In the genomic region with DNA sequence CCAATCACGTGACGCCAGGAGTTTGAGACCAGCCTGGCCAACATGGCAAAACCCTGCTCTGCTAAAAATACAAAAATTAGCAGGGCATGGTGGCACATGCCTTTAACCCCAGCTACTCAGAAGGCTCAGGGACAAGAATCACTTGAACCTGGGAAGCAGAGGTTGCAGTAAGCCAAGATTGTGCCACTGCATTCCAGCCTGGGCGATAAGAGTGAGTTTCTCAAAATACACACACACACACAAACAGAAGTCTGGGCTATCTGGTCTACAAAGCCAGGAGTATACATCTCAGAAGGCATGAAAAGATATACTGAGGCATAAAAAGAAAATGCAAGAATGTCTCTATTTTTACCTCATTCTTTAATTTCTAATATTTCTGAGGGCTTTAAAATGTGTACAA, we compare ENCODE assay signal across 27 cellular contexts. TPM values are rescaled to one million over a fixed set of nuclear protein-coding genes. Genes with fewer than 3 reads are reported as not detected.
DNase-seq lines count a peak whose midpoint lies in the region; ATAC-seq, FAIRE-seq and TF ChIP-seq lines count a peak whose summit lies in the region.
"Had no signal": no experiment of that assay in that cellular context is flagged by ENCODE, and none has a peak within 500 bp of the region (broad histone marks: within the 10 kb centered on the region; RNA-seq: fewer than 3 reads in every experiment).

No MANE protein-coding gene starts in this region.

- H3K27me3 ChIP-seq in lower lobe of right lung (ENCODE audit: low read depth) (no peaks in the 10 kb centered on the region), upper lobe of right lung (no peaks in the 10 kb centered on the region)
- H3K27me3 ChIP-seq: adrenal gland, foreskin keratinocyte, vagina had no signal

- H3K9me3 ChIP-seq in lower lobe of right lung (no peaks in the 10 kb centered on the region), upper lobe of right lung (no peaks in the 10 kb centered on the region)
- H3K9me3 ChIP-seq: adrenal gland, vagina had no signal

- no peaks in the 10 kb centered on the region for H3K27me3 Mint-ChIP-seq in activated naive CD8-positive, alpha-beta T cell
- no peaks in the 10 kb centered on the region for H3K27me3 Mint-ChIP-seq in activated naive CD8-positive, alpha-beta T cell treated with anti-CD3 and anti-CD28 coated beads for 36 hours
- H3K27me3 Mint-ChIP-seq: brain, T-helper 17 cell had no signal

- peak; percentile 47 to 77 for ATAC-seq in lower lobe of right lung
- peak; percentile 80 for ATAC-seq in upper lobe of right lung
- ATAC-seq in HG03571 (IDR thresholded peaks at IDR 0.05; ENCODE audit: unreplicated experiment): no peak
- ATAC-seq: foreskin keratinocyte, HCT116, T-helper 17 cell had no signal

- H3K27ac ChIP-seq in lower lobe of right lung (no peak overlapping the region), upper lobe of right lung (no peak overlapping the region)
- H3K27ac ChIP-seq: adrenal gland, foreskin keratinocyte, vagina had no signal

- H3K27ac Mint-ChIP-seq in activated naive CD8-positive, alpha-beta T cell: no peak overlapping the region
- no peak overlapping the region for H3K27ac Mint-ChIP-seq in activated naive CD8-positive, alpha-beta T cell treated with anti-CD3 and anti-CD28 coated beads for 36 hours

- H3K9me3 Mint-ChIP-seq in activated naive CD8-positive, alpha-beta T cell (ENCODE audit: low read depth): no peaks in the 10 kb centered on the region
- H3K9me3 Mint-ChIP-seq in activated naive CD8-positive, alpha-beta T cell treated with anti-CD3 and anti-CD28 coated beads for 36 hours: no peaks in the 10 kb centered on the region
- H3K9me3 Mint-ChIP-seq: brain, natural killer cell had no signal

- no peak overlapping the region for H3K4me3 ChIP-seq in fibroblast of pulmonary artery (replicated peaks; ENCODE audit: low read depth, low read length)
- H3K4me3 ChIP-seq in lower lobe of right lung: no peak overlapping the region
- H3K4me3 ChIP-seq in upper lobe of right lung: no peak overlapping the region
- H3K4me3 ChIP-seq: adrenal gland, SK-N-MC, vagina had no signal

- H3K4me1 Mint-ChIP-seq in activated naive CD8-positive, alpha-beta T cell (ENCODE audit: low read depth): peaks cover 70% of the 10 kb centered on the region
- H3K4me1 Mint-ChIP-seq in activated naive CD8-positive, alpha-beta T cell treated with anti-CD3 and anti-CD28 coated beads for 36 hours: peaks cover 44% of the 10 kb centered on the region

- no peak for DNase-seq in activated naive CD8-positive, alpha-beta T cell treated with anti-CD3 and anti-CD28 coated beads for 36 hours
- DNase-seq in fibroblast of pulmonary artery (ENCODE audit: low read depth) (peak; percentile 10), lower lobe of right lung (no peak), upper lobe of right lung (no peak), HTR-8/SVneo (ENCODE audit: insufficient read length, low spot score) (no peak), glomerular visceral epithelial cell (ENCODE audit: extremely low spot score) (no peak)
- DNase-seq: activated CD4-positive, alpha-beta T cell treated with anti-CD3 and anti-CD28 coated beads for 4 hours; activated T-cell treated with anti-CD3 and anti-CD28 coated beads, Interleukin-2, amount 50 U/mL, for 1 hour; effector CD8-positive, alpha-beta T cell; foreskin keratinocyte; hypothalamus; Kasumi-1; natural killer cell; NCI-H146; NCI-H2107; NCI-H748 treated with DMSO at 0.1 percent for 48 hours; occipital lobe; stimulated activated CD4-positive, alpha-beta T cell treated with anti-CD3 and anti-CD28 coated beads, Interleukin-2, amount 100 ng/mL, for 48 hours; T-helper 17 cell had no signal

- TF ChIP-seq CTCF in fibroblast of pulmonary artery (IDR thresholded peaks at IDR 0.05; ENCODE audit: low read length, missing control alignments): no peak
- no peak for TF ChIP-seq CTCF in lower lobe of right lung (IDR thresholded peaks at IDR 0.05)
- no peak for TF ChIP-seq CTCF in upper lobe of right lung (IDR thresholded peaks at IDR 0.05)

- H3K4me3 Mint-ChIP-seq in activated naive CD8-positive, alpha-beta T cell: peak overlapping the region; percentile 65
- no peak overlapping the region for H3K4me3 Mint-ChIP-seq in activated naive CD8-positive, alpha-beta T cell treated with anti-CD3 and anti-CD28 coated beads for 36 hours
- H3K4me3 Mint-ChIP-seq: natural killer cell, T-helper 17 cell had no signal

- H3K36me3 Mint-ChIP-seq in activated naive CD8-positive, alpha-beta T cell: peaks cover 6% of the 10 kb centered on the region
- peaks cover 15% of the 10 kb centered on the region for H3K36me3 Mint-ChIP-seq in activated naive CD8-positive, alpha-beta T cell treated with anti-CD3 and anti-CD28 coated beads for 36 hours

- H3K36me3 ChIP-seq in lower lobe of right lung (peaks cover 46% of the 10 kb centered on the region), upper lobe of right lung (peaks cover 38% of the 10 kb centered on the region)

- intact Hi-C loops in lower lobe of right lung (cut with DNase I) (no loop called here), upper lobe of right lung (cut with DNase I) (no loop called here)

- H3K4me1 ChIP-seq in lower lobe of right lung (peaks cover 58% of the 10 kb centered on the region), upper lobe of right lung (peaks cover 56% of the 10 kb centered on the region)

- FAIRE-seq in HTR-8/SVneo (lab: Jason Lieb, UNC): no peak
- FAIRE-seq: colon had no signal

RNA-seq across cellular contexts. Expression of a gene that starts 11.3 kb away (rescaled TPM):
- 10 to 100 TPM; 81.1 to 84.7 TPM for total RNA-seq in activated naive CD8-positive, alpha-beta T cell treated with anti-CD3 and anti-CD28 coated beads for 36 hours
- total RNA-seq in lower lobe of right lung (77.2 TPM), upper lobe of right lung (94.3 TPM)
